1 cellular context compared by ENCODE assay signal in genomic region chr14:77892890-77893484, GRCh38.
TF ChIP-seq lines count a peak whose summit lies in the region.

No MANE protein-coding gene starts in this region.

TF ChIP-seq in GM23338, 12 proteins besides CTCF, POLR2A, EP300 and RAD21:
- TF ChIP-seq ZNF462 (CRISPR knock-in tag; IDR thresholded peaks at IDR 0.05) (no peak), JUNB (IDR thresholded peaks at IDR 0.05; ENCODE audit: unreplicated experiment) (no peak), CREB1 (CRISPR knock-in tag; IDR thresholded peaks at IDR 0.05; ENCODE audit: low read depth) (no peak), REST (IDR thresholded peaks at IDR 0.05; ENCODE audit: unreplicated experiment) (no peak), POLR2AphosphoS5 (IDR thresholded peaks at IDR 0.05; ENCODE audit: low read depth) (no peak), ZNF114 (CRISPR knock-in tag; IDR thresholded peaks at IDR 0.05) (no peak), EZH2phosphoT487 (IDR thresholded peaks at IDR 0.05; ENCODE audit: unreplicated experiment) (no peak), ZNF331 (CRISPR knock-in tag; IDR thresholded peaks at IDR 0.05; ENCODE audit: low read depth) (no peak), EZH2 (IDR thresholded peaks at IDR 0.05; ENCODE audit: low read depth, unreplicated experiment) (no peak), NANOG (IDR thresholded peaks at IDR 0.05; ENCODE audit: borderline replicate concordance) (no peak), STAT1 (IDR thresholded peaks at IDR 0.05; ENCODE audit: unreplicated experiment) (no peak)
- TF ChIP-seq, protein P1, sequence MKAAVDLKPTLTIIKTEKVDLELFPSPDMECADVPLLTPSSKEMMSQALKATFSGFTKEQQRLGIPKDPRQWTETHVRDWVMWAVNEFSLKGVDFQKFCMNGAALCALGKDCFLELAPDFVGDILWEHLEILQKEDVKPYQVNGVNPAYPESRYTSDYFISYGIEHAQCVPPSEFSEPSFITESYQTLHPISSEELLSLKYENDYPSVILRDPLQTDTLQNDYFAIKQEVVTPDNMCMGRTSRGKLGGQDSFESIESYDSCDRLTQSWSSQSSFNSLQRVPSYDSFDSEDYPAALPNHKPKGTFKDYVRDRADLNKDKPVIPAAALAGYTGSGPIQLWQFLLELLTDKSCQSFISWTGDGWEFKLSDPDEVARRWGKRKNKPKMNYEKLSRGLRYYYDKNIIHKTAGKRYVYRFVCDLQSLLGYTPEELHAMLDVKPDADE (IDR thresholded peaks at IDR 0.05): no peak
TF ChIP-seq in GM23338: peak in this region for 0.
